Comparison of ENCODE assay signal across 9 cellular contexts in genomic region chr17:36183811-36184765, GRCh38. TPM values are rescaled to one million over a fixed set of nuclear protein-coding genes. Genes with fewer than 3 reads are reported as not detected.
DNase-seq lines count a peak whose midpoint lies in the region; ATAC-seq and TF ChIP-seq lines count a peak whose summit lies in the region.
"Had no signal": no experiment of that assay in that cellular context is flagged by ENCODE, and none has a peak within 500 bp of the region (broad histone marks: within the 10 kb centered on the region; RNA-seq: fewer than 3 reads in every experiment).

No MANE protein-coding gene starts in this region.

- peak; percentile 14 for ATAC-seq in activated CD8-positive, alpha-beta memory T cell treated with anti-CD3 and anti-CD28 coated beads, Interleukin-2, amount 10 ng/mL, durations not matched to agents 7 days and 5 days

- no peaks in the 10 kb centered on the region for H3K79me2 ChIP-seq in mammary epithelial cell (ENCODE audit: insufficient read depth, low read length)

- H3K36me3 ChIP-seq in mammary epithelial cell (ENCODE audit: insufficient read depth, low read length) (no peaks in the 10 kb centered on the region), mesenchymal stem cell (ENCODE audit: control insufficient read depth in 1 of 2, insufficient read depth in 2 of 2, low read depth in 1 of 2, low read length in 2 of 2) (no peaks in the 10 kb centered on the region), suprapubic skin (no peaks in the 10 kb centered on the region)
- H3K36me3 ChIP-seq: SJCRH30 had no signal

- H3K4me3 ChIP-seq in mammary epithelial cell (replicated peaks in 1 of 3; ENCODE audit: insufficient read depth in 1 of 3, low read depth in 2 of 3, low read length in 3 of 3) (peak overlapping the region in 2 of 3 experiments; percentile 49 to 59), mesenchymal stem cell (ENCODE audit: insufficient read depth in 1 of 2, low read depth in 1 of 2, low read length in 2 of 2) (peak overlapping the region; percentile 61 to 74), suprapubic skin (peak overlapping the region; percentile 52)
- H3K4me3 ChIP-seq: SJCRH30 had no signal

- peak overlapping the region; percentile 0 for H4K8ac ChIP-seq in mesenchymal stem cell (ENCODE audit: low read length)

- no peaks in the 10 kb centered on the region for H4K20me1 ChIP-seq in mammary epithelial cell (ENCODE audit: insufficient read depth, low read length)

- peaks cover 7% of the 10 kb centered on the region for H3K36me3 Mint-ChIP-seq in activated CD8-positive, alpha-beta memory T cell treated with anti-CD3 and anti-CD28 coated beads, Interleukin-2, amount 10 ng/mL, durations not matched to agents 7 days and 5 days

- H2AK5ac ChIP-seq in mesenchymal stem cell (ENCODE audit: low read length, severe bottlenecking): no peak overlapping the region

- H3K18ac ChIP-seq in mesenchymal stem cell (ENCODE audit: low read depth in 1 of 2, low read length in 2 of 2): peak overlapping the region; percentile 44 to 80

- TF ChIP-seq CTCF in mammary epithelial cell (conservative IDR thresholded peaks at IDR 0.05 in 1 of 2, IDR thresholded peaks at IDR 0.05 in 1 of 2; ENCODE audit: extremely low read depth in 1 of 2, insufficient read depth in 1 of 2, low read depth in 1 of 2, low read length in 2 of 2): no peak
- no peak for TF ChIP-seq CTCF in suprapubic skin (IDR thresholded peaks at IDR 0.05)

- peaks cover 54% of the 10 kb centered on the region for H3K4me1 Mint-ChIP-seq in activated CD8-positive, alpha-beta memory T cell treated with anti-CD3 and anti-CD28 coated beads, Interleukin-2, amount 10 ng/mL, durations not matched to agents 7 days and 5 days

- H3K4me3 Mint-ChIP-seq in activated CD8-positive, alpha-beta memory T cell treated with anti-CD3 and anti-CD28 coated beads, Interleukin-2, amount 10 ng/mL, durations not matched to agents 7 days and 5 days: peak overlapping the region; percentile 80

- H3K4ac ChIP-seq in mesenchymal stem cell (ENCODE audit: low read depth in 1 of 2, low read length in 2 of 2): peak overlapping the region; percentile 29 to 67

- H3K4me1 ChIP-seq in mammary epithelial cell (ENCODE audit: insufficient read depth, low read length): peaks cover 6% of the 10 kb centered on the region
- H3K4me1 ChIP-seq in mesenchymal stem cell (ENCODE audit: control insufficient read depth, insufficient read depth, low read depth, low read length): peaks cover 16% of the 10 kb centered on the region
- H3K4me1 ChIP-seq in suprapubic skin: peaks cover 20% of the 10 kb centered on the region
- H3K4me1 ChIP-seq: SJCRH30 had no signal

- TF ChIP-seq POLR2A in suprapubic skin (IDR thresholded peaks at IDR 0.05): no peak

- H2BK120ac ChIP-seq in mesenchymal stem cell (ENCODE audit: low read depth, low read length): peak overlapping the region; percentile 93

- H3K79me1 ChIP-seq in mesenchymal stem cell (replicated peaks; ENCODE audit: low read length, poor library complexity, severe bottlenecking): no peaks in the 10 kb centered on the region

- peak overlapping the region; percentile 59 to 71 for H2BK12ac ChIP-seq in mesenchymal stem cell (ENCODE audit: low read length in 2 of 2)

- peak; percentile 63 for DNase-seq in activated CD8-positive, alpha-beta memory T cell treated with anti-CD3 and anti-CD28 coated beads, Interleukin-2, amount 10 ng/mL, durations not matched to agents 7 days and 5 days
- no peak for DNase-seq in activated CD8-positive, alpha-beta memory T cell treated with anti-CD3 and anti-CD28 coated beads, Interleukin-2, amount 50 U/mL, for 4 hours
- no peak for DNase-seq in mammary epithelial cell
- DNase-seq in mesenchymal stem cell: no peak
- no peak for DNase-seq in suprapubic skin (ENCODE audit: low spot score in 2 of 2)
- DNase-seq in OCI-M2 (lab: John Stamatoyannopoulos, UW; ENCODE audit: unreplicated experiment): no peak
- no peak for DNase-seq in stimulated activated CD4-positive, alpha-beta T cell treated with anti-CD3 and anti-CD28 coated beads, Interleukin-1b, Interleukin-23, amount 100 ng/mL, for 48 hours
- no peak for DNase-seq in HPDE6-E6E7 (ENCODE audit: extremely low spot score)
- DNase-seq: SJCRH30 had no signal

- BruUV-seq in mammary epithelial cell (replicated peaks; lab: Mats Ljungman, UMichigan): no TSS peak

- peak overlapping the region; percentile 92 for H3K27ac Mint-ChIP-seq in activated CD8-positive, alpha-beta memory T cell treated with anti-CD3 and anti-CD28 coated beads, Interleukin-2, amount 10 ng/mL, durations not matched to agents 7 days and 5 days

- dilution Hi-C loops in mammary epithelial cell (cut with HindIII; ENCODE audit: low sequenced_read_pairs): no loop called here

- in situ Hi-C loops in mammary epithelial cell (cut with MboI; ENCODE audit: low sequenced_read_pairs in 2 of 2): loop anchor here in 1 of 2 donors (25.0 kb wide), 1 partner anchor 303 kb away; the partner anchor contains the start of gene ZNHIT3

- H4K91ac ChIP-seq in mesenchymal stem cell (ENCODE audit: low read length): peak overlapping the region; percentile 92

- H2BK15ac ChIP-seq in mesenchymal stem cell (ENCODE audit: low read depth, poor library complexity, severe bottlenecking): no peak overlapping the region

- H3K9me3 ChIP-seq in mammary epithelial cell (replicated peaks; ENCODE audit: insufficient read depth, low read length) (no peaks in the 10 kb centered on the region), mesenchymal stem cell (ENCODE audit: control insufficient read depth, low read length) (no peaks in the 10 kb centered on the region), suprapubic skin (no peaks in the 10 kb centered on the region)
- H3K9me3 ChIP-seq: SJCRH30 had no signal

- H3K14ac ChIP-seq in mesenchymal stem cell (ENCODE audit: low read length in 2 of 2): peak overlapping the region; percentile 53 to 99

- H3K4me2 ChIP-seq in mammary epithelial cell (ENCODE audit: insufficient read depth, low read depth, low read length) (peak overlapping the region; percentile 96), mesenchymal stem cell (ENCODE audit: low read length, poor library complexity, severe bottlenecking) (peak overlapping the region; percentile 91)

- H2BK5ac ChIP-seq in mesenchymal stem cell (ENCODE audit: low read depth, low read length, poor library complexity, severe bottlenecking): no peak overlapping the region

- no peaks in the 10 kb centered on the region for H3K9me3 Mint-ChIP-seq in activated CD8-positive, alpha-beta memory T cell treated with anti-CD3 and anti-CD28 coated beads, Interleukin-2, amount 10 ng/mL, durations not matched to agents 7 days and 5 days (ENCODE audit: low read depth)

- H3K9ac ChIP-seq in mammary epithelial cell (ENCODE audit: insufficient read depth, low read length): no peak overlapping the region
- H3K9ac ChIP-seq in mesenchymal stem cell (ENCODE audit: low read length): peak overlapping the region; percentile 73

- H3K27ac ChIP-seq in mammary epithelial cell (ENCODE audit: insufficient read depth, low read depth, low read length) (no peak overlapping the region), mesenchymal stem cell (ENCODE audit: low read length, poor library complexity, severe bottlenecking) (no peak overlapping the region), suprapubic skin (no peak overlapping the region)
- H3K27ac ChIP-seq: SJCRH30 had no signal

- WGBS in mammary epithelial cell (ENCODE audit: low coverage, missing lambda C conversion rate): 100% methylated on average over 7 of the region's 16 CpGs
- WGBS in mesenchymal stem cell: 77% methylated on average over 16 of the region's 16 CpGs
- WGBS in suprapubic skin: 78% methylated on average over 13 of the region's 16 CpGs

- intact Hi-C loops in mammary epithelial cell (cut with micrococcal nuclease): no loop called here

- TF ChIP-seq EP300 in suprapubic skin (IDR thresholded peaks at IDR 0.05): no peak

- H2AFZ ChIP-seq in mammary epithelial cell (ENCODE audit: low read depth, low read length) (peak overlapping the region; percentile 83), mesenchymal stem cell (ENCODE audit: low read depth, low read length) (peak overlapping the region; percentile 54)

- CTCF ChIA-PET in activated CD8-positive, alpha-beta memory T cell treated with anti-CD3 and anti-CD28 coated beads, Interleukin-2, amount 10 ng/mL, durations not matched to agents 7 days and 5 days (lab: Charles Lee): interaction anchor here (0.8 to 1.5 kb wide), 9 partner anchors 8 to 302 kb away, joined by 3 to 6 read pairs (median 4); partner anchors contain the start of genes CCL3L1, CCL3L3 and ZNHIT3
- CTCF ChIA-PET in mammary epithelial cell (lab: Charles Lee; ENCODE audit: low non-redundant PET): no interaction called here

- H3K23ac ChIP-seq in mesenchymal stem cell (ENCODE audit: low read length in 2 of 2): peak overlapping the region in 1 of 2 experiments; percentile 16

- H3K27me3 ChIP-seq in mammary epithelial cell (ENCODE audit: insufficient read depth, low read length) (no peaks in the 10 kb centered on the region), mesenchymal stem cell (ENCODE audit: control insufficient read depth in 1 of 2, insufficient read depth in 1 of 2, low read length in 2 of 2) (peaks cover 16 to 22% of the 10 kb centered on the region in 2 experiments), suprapubic skin (peaks cover 35% of the 10 kb centered on the region)

- H3K27me3 Mint-ChIP-seq in activated CD8-positive, alpha-beta memory T cell treated with anti-CD3 and anti-CD28 coated beads, Interleukin-2, amount 10 ng/mL, durations not matched to agents 7 days and 5 days: peaks cover 12% of the 10 kb centered on the region

RNA-seq across cellular contexts. Expression of gene TBC1D3B, which starts 7.7 kb away (rescaled TPM):
- 1 to 10 TPM; 5.8 to 9.9 TPM for total RNA-seq in activated CD8-positive, alpha-beta memory T cell treated with anti-CD3 and anti-CD28 coated beads, Interleukin-2, amount 10 ng/mL, durations not matched to agents 7 days and 5 days
- total RNA-seq in mammary epithelial cell: 1 to 10 TPM in 1 of 2 donors, under 1 TPM in 1; 0.50 to 9.5 TPM
- polyA plus RNA-seq in mammary epithelial cell: 0.79 TPM
- not detected for polyA minus RNA-seq in mammary epithelial cell
- 1.2 TPM for polyA plus RNA-seq in mesenchymal stem cell (2013, experiment 1 of 2)
- polyA plus RNA-seq in mesenchymal stem cell (2013, experiment 2 of 2): 1.3 TPM
- total RNA-seq in suprapubic skin: 10 to 100 TPM in 2 of 4 donors, 1 to 10 TPM in 2; 6.1 to 28.3 (median 12.8) TPM

RNA-seq across cellular contexts. Expression of gene CCL3L1, which starts 12.5 kb away (rescaled TPM):
- total RNA-seq in activated CD8-positive, alpha-beta memory T cell treated with anti-CD3 and anti-CD28 coated beads, Interleukin-2, amount 10 ng/mL, durations not matched to agents 7 days and 5 days: 10 to 100 TPM; 10.5 to 35.6 TPM
- not detected for total RNA-seq in mammary epithelial cell
- not detected for polyA plus RNA-seq in mammary epithelial cell
- not detected for polyA minus RNA-seq in mammary epithelial cell
- polyA plus RNA-seq in mesenchymal stem cell (2013, experiment 1 of 2): 0.76 TPM
- polyA plus RNA-seq in mesenchymal stem cell (2013, experiment 2 of 2): 0.97 TPM
- total RNA-seq in suprapubic skin: not detected
- total RNA-seq: SJCRH30 had no signal

RNA-seq across cellular contexts. Expression of gene CCL4L2, which starts 26.8 kb away (rescaled TPM):
- 10 to 100 TPM; 22.8 to 56.5 TPM for total RNA-seq in activated CD8-positive, alpha-beta memory T cell treated with anti-CD3 and anti-CD28 coated beads, Interleukin-2, amount 10 ng/mL, durations not matched to agents 7 days and 5 days
- total RNA-seq in mammary epithelial cell: not detected
- not detected for polyA plus RNA-seq in mammary epithelial cell
- not detected for polyA minus RNA-seq in mammary epithelial cell
- polyA plus RNA-seq in mesenchymal stem cell (2013, experiment 1 of 2): not detected
- polyA plus RNA-seq in mesenchymal stem cell (2013, experiment 2 of 2): 0.10 TPM
- total RNA-seq in suprapubic skin: 1 to 10 TPM in 1 of 4 donors, not detected in 3; 1.5 TPM
- total RNA-seq: SJCRH30 had no signal

Comparison
In these comparisons a context has a peak if more than half of its experiments do, and no peak if none do; other contexts are left out.
1. RNA of gene CCL3L1, which starts 12.5 kb away (total RNA-seq): 10.5 to 35.6 TPM in activated CD8-positive, alpha-beta memory T cell treated with anti-CD3 and anti-CD28 coated beads, Interleukin-2, amount 10 ng/mL, durations not matched to agents 7 days and 5 days; not detected in mammary epithelial cell and not detected in suprapubic skin; every median in the first group is over 10 times any median in the second.
2. Peak in every context shown above with its lines, with median percentiles within 50 percentile points of each other: H3K4me3 ChIP-seq.